1 cellular context compared by ENCODE assay signal in the genomic region with DNA sequence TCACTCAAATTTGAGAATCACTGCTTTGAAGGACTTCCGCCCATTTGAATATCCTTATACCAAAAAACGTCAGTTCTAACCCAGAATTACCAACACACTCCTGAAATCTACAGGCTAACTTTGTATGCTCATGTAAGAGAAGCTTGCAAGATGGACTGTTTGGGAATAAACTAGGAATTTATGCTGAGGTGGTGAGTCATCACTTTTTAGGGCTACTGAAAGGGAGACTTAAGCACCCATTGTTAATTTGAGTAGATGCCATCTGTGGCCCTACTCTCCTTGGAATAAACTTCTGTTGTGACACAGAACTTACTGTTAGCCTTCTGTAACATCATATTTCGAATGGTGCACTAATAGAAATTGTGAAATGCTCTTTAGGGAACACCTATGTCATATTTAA.
TF ChIP-seq lines count a peak whose summit lies in the region.

No MANE protein-coding gene starts in this region.

TF ChIP-seq in WTC11, 78 proteins besides CTCF, POLR2A, EP300 and RAD21 (continued from another document):
- TF ChIP-seq, protein P1, sequence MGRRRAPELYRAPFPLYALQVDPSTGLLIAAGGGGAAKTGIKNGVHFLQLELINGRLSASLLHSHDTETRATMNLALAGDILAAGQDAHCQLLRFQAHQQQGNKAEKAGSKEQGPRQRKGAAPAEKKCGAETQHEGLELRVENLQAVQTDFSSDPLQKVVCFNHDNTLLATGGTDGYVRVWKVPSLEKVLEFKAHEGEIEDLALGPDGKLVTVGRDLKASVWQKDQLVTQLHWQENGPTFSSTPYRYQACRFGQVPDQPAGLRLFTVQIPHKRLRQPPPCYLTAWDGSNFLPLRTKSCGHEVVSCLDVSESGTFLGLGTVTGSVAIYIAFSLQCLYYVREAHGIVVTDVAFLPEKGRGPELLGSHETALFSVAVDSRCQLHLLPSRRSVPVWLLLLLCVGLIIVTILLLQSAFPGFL (CRISPR knock-in tag; IDR thresholded peaks at IDR 0.05; ENCODE audit: borderline replicate concordance), result no peak
- TF ChIP-seq TEAD1 (CRISPR knock-in tag; IDR thresholded peaks at IDR 0.05) (no peak), NR1H2 (CRISPR knock-in tag; IDR thresholded peaks at IDR 0.05) (no peak), ZNF423 (CRISPR knock-in tag; IDR thresholded peaks at IDR 0.05) (no peak)
- TF ChIP-seq, protein P2, sequence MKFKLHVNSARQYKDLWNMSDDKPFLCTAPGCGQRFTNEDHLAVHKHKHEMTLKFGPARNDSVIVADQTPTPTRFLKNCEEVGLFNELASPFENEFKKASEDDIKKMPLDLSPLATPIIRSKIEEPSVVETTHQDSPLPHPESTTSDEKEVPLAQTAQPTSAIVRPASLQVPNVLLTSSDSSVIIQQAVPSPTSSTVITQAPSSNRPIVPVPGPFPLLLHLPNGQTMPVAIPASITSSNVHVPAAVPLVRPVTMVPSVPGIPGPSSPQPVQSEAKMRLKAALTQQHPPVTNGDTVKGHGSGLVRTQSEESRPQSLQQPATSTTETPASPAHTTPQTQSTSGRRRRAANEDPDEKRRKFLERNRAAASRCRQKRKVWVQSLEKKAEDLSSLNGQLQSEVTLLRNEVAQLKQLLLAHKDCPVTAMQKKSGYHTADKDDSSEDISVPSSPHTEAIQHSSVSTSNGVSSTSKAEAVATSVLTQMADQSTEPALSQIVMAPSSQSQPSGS (CRISPR knock-in tag; IDR thresholded peaks at IDR 0.05; ENCODE audit: borderline replicate concordance, low read depth), result no peak
- TF ChIP-seq, protein P3, sequence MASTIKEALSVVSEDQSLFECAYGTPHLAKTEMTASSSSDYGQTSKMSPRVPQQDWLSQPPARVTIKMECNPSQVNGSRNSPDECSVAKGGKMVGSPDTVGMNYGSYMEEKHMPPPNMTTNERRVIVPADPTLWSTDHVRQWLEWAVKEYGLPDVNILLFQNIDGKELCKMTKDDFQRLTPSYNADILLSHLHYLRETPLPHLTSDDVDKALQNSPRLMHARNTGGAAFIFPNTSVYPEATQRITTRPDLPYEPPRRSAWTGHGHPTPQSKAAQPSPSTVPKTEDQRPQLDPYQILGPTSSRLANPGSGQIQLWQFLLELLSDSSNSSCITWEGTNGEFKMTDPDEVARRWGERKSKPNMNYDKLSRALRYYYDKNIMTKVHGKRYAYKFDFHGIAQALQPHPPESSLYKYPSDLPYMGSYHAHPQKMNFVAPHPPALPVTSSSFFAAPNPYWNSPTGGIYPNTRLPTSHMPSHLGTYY (CRISPR knock-in tag; IDR thresholded peaks at IDR 0.05), result no peak
- TF ChIP-seq, protein P4, sequence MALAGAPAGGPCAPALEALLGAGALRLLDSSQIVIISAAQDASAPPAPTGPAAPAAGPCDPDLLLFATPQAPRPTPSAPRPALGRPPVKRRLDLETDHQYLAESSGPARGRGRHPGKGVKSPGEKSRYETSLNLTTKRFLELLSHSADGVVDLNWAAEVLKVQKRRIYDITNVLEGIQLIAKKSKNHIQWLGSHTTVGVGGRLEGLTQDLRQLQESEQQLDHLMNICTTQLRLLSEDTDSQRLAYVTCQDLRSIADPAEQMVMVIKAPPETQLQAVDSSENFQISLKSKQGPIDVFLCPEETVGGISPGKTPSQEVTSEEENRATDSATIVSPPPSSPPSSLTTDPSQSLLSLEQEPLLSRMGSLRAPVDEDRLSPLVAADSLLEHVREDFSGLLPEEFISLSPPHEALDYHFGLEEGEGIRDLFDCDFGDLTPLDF (CRISPR knock-in tag; IDR thresholded peaks at IDR 0.05), result no peak
- TF ChIP-seq, protein P5, sequence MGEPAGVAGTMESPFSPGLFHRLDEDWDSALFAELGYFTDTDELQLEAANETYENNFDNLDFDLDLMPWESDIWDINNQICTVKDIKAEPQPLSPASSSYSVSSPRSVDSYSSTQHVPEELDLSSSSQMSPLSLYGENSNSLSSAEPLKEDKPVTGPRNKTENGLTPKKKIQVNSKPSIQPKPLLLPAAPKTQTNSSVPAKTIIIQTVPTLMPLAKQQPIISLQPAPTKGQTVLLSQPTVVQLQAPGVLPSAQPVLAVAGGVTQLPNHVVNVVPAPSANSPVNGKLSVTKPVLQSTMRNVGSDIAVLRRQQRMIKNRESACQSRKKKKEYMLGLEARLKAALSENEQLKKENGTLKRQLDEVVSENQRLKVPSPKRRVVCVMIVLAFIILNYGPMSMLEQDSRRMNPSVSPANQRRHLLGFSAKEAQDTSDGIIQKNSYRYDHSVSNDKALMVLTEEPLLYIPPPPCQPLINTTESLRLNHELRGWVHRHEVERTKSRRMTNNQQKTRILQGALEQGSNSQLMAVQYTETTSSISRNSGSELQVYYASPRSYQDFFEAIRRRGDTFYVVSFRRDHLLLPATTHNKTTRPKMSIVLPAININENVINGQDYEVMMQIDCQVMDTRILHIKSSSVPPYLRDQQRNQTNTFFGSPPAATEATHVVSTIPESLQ (CRISPR knock-in tag; IDR thresholded peaks at IDR 0.05), result no peak
- TF ChIP-seq, protein P6, sequence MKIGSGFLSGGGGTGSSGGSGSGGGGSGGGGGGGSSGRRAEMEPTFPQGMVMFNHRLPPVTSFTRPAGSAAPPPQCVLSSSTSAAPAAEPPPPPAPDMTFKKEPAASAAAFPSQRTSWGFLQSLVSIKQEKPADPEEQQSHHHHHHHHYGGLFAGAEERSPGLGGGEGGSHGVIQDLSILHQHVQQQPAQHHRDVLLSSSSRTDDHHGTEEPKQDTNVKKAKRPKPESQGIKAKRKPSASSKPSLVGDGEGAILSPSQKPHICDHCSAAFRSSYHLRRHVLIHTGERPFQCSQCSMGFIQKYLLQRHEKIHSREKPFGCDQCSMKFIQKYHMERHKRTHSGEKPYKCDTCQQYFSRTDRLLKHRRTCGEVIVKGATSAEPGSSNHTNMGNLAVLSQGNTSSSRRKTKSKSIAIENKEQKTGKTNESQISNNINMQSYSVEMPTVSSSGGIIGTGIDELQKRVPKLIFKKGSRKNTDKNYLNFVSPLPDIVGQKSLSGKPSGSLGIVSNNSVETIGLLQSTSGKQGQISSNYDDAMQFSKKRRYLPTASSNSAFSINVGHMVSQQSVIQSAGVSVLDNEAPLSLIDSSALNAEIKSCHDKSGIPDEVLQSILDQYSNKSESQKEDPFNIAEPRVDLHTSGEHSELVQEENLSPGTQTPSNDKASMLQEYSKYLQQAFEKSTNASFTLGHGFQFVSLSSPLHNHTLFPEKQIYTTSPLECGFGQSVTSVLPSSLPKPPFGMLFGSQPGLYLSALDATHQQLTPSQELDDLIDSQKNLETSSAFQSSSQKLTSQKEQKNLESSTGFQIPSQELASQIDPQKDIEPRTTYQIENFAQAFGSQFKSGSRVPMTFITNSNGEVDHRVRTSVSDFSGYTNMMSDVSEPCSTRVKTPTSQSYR (CRISPR knock-in tag; IDR thresholded peaks at IDR 0.05), result no peak
TF ChIP-seq in WTC11: peak in this region for 0.
